Comparison of ENCODE assay signal across 22 cellular contexts in genomic region chr17:29603109-29603674, GRCh38.
"Had no signal": no experiment of that assay in that cellular context is flagged by ENCODE, and none has a peak within 500 bp of the region (broad histone marks: within the 10 kb centered on the region; RNA-seq: fewer than 3 reads in every experiment).

No MANE protein-coding gene starts in this region.

- H3K9me3 Mint-ChIP-seq: central memory CD8-positive, alpha-beta T cell; dendritic cell treated with granulocyte-macrophage colony-stimulating factor and Interleukin-4, amounts not matched to agents 40 ng/mL and 50 ng/mL, for 4 days; effector memory CD8-positive, alpha-beta T cell; natural killer cell treated with Interleukin-12 subunit alpha and Interleukin-12 subunit beta and Interleukin-15 and Interleukin-18, amount 100 ng/mL, for 72 hours had no signal

- H3K79me2 ChIP-seq: parathyroid adenoma had no signal

- H3K4me3 Mint-ChIP-seq: central memory CD8-positive, alpha-beta T cell; dendritic cell treated with granulocyte-macrophage colony-stimulating factor and Interleukin-4, amounts not matched to agents 40 ng/mL and 50 ng/mL, for 4 days; effector memory CD8-positive, alpha-beta T cell; natural killer cell treated with Interleukin-12 subunit alpha and Interleukin-12 subunit beta and Interleukin-15 and Interleukin-18, amount 100 ng/mL, for 72 hours had no signal

- H3K27ac Mint-ChIP-seq: dendritic cell treated with granulocyte-macrophage colony-stimulating factor and Interleukin-4, amounts not matched to agents 40 ng/mL and 50 ng/mL, for 4 days; effector memory CD8-positive, alpha-beta T cell; natural killer cell treated with Interleukin-12 subunit alpha and Interleukin-12 subunit beta and Interleukin-15 and Interleukin-18, amount 100 ng/mL, for 72 hours had no signal

- H3K27me3 ChIP-seq: esophagus squamous epithelium, foreskin keratinocyte, left lung, sigmoid colon, tibial artery, upper lobe of left lung, uterus had no signal

- H2AFZ ChIP-seq: parathyroid adenoma had no signal

- H3K4me1 ChIP-seq: esophagus squamous epithelium, foreskin keratinocyte, left lung, parathyroid adenoma, psoas muscle, sigmoid colon, tibial artery, upper lobe of left lung, uterus had no signal

- DNase-seq: effector memory CD8-positive, alpha-beta T cell; esophagus squamous epithelium; foreskin keratinocyte; hippocampal formation; mesenchymal stem cell; midbrain; retina; sigmoid colon; stimulated activated CD4-positive, alpha-beta T cell treated with anti-CD3 and anti-CD28 coated beads, Interleukin-12 subunit alpha, Interleukin-12 subunit beta, amount 100 ng/mL, for 4 hours; stimulated activated naive CD8-positive, alpha-beta T cell treated with anti-CD3 and anti-CD28 coated beads, Interleukin-15, Interleukin-2, amounts not matched to agents 100 U/mL and 50 U/mL, for 24 hours; tibial artery; upper lobe of left lung had no signal

- H3K9ac ChIP-seq: parathyroid adenoma had no signal

- FAIRE-seq: islet of Langerhans had no signal

- H3K4me3 ChIP-seq: esophagus squamous epithelium, left lung, lung, psoas muscle, sigmoid colon, skin epidermis, tibial artery, upper lobe of left lung, uterus had no signal

- H3K4me1 Mint-ChIP-seq: central memory CD8-positive, alpha-beta T cell had no signal

- H3K36me3 ChIP-seq: esophagus squamous epithelium, left lung, sigmoid colon, tibial artery, upper lobe of left lung, uterus had no signal

- H3K27me3 Mint-ChIP-seq: central memory CD8-positive, alpha-beta T cell; effector memory CD8-positive, alpha-beta T cell; natural killer cell treated with Interleukin-12 subunit alpha and Interleukin-12 subunit beta and Interleukin-15 and Interleukin-18, amount 100 ng/mL, for 72 hours had no signal

- H3K27ac ChIP-seq: esophagus squamous epithelium, foreskin keratinocyte, left lung, parathyroid adenoma, psoas muscle, sigmoid colon, skin epidermis, tibial artery, upper lobe of left lung, uterus had no signal

- ATAC-seq: effector memory CD8-positive, alpha-beta T cell; foreskin keratinocyte; left lung; natural killer cell treated with Interleukin-12 subunit alpha and Interleukin-12 subunit beta and Interleukin-15 and Interleukin-18, amount 100 ng/mL, for 72 hours; psoas muscle; stimulated activated naive CD8-positive, alpha-beta T cell treated with anti-CD3 and anti-CD28 coated beads, Interleukin-15, Interleukin-2, amounts not matched to agents 100 U/mL and 50 U/mL, for 24 hours had no signal

- H3K36me3 Mint-ChIP-seq: natural killer cell treated with Interleukin-12 subunit alpha and Interleukin-12 subunit beta and Interleukin-15 and Interleukin-18, amount 100 ng/mL, for 72 hours had no signal

- H3K9me3 ChIP-seq: esophagus squamous epithelium, left lung, psoas muscle, sigmoid colon, tibial artery, upper lobe of left lung, uterus had no signal
